ENCODE assay signal across 13 cellular contexts in the genomic region with DNA sequence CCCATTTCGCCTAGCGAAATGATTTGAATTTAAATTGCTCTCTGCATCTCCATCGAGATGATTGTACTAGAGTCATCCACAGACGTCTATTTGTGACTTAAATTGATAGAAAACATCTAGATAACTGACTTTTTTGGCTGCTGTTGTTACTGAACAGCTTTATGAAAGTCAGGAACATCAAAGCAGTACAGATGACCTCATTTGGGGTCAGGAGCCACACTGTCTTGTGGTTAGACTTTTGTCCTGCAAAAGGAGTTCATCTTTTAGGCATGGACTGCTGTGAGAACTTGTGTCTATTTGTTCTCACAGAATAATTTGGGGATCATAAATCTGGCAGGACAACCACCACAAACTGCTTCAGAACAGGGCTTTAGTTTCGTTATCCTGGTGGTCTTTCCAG. TPM values are rescaled to one million over a fixed set of nuclear protein-coding genes. Genes with fewer than 3 reads are reported as not detected.
DNase-seq lines count a peak whose midpoint lies in the region; ATAC-seq, FAIRE-seq and TF ChIP-seq lines count a peak whose summit lies in the region.
"Not testable (repeated sequence)": the region's sequence is repeated elsewhere in the genome, so short reads cannot be mapped to it uniquely, and the experiment has no call there.
"Had no signal": no experiment of that assay in that cellular context is flagged by ENCODE, and none has a peak within 500 bp of the region (broad histone marks: within the 10 kb centered on the region; RNA-seq: fewer than 3 reads in every experiment).

No MANE protein-coding gene starts in this region.

- H3K27me3 ChIP-seq in HepG2 (ENCODE audit: control insufficient read depth in 1 of 2, insufficient read depth in 2 of 2, low read length in 2 of 2) = not testable (repeated sequence)

- H3K4me2 ChIP-seq in HepG2 (ENCODE audit: low read depth, low read length) = not testable (repeated sequence)

- in situ Hi-C loops in HepG2 (cut with HindIII; ENCODE audit: extremely low pct_ligation_motif_present, low pct_unique_long_range_greater_than_20kb) = not testable (repeated sequence)

- ATAC-seq in GM18508 (IDR thresholded peaks at IDR 0.05; ENCODE audit: insufficient read depth, unreplicated experiment) (peak; percentile 27), GM19023 (IDR thresholded peaks at IDR 0.05; ENCODE audit: unreplicated experiment) (peak; percentile 26), GM19463 (IDR thresholded peaks at IDR 0.05; ENCODE audit: unreplicated experiment) (peak; percentile 34), GM21619 (IDR thresholded peaks at IDR 0.05; ENCODE audit: unreplicated experiment) (peak; percentile 27), HG02884 (IDR thresholded peaks at IDR 0.05; ENCODE audit: unreplicated experiment) (peak; percentile 33), HG03103 (IDR thresholded peaks at IDR 0.05; ENCODE audit: low read depth, unreplicated experiment) (peak; percentile 43), HG03460 (IDR thresholded peaks at IDR 0.05; ENCODE audit: unreplicated experiment) (peak; percentile 29)
- ATAC-seq in HepG2 = not testable (repeated sequence)

- not testable (repeated sequence) for BruUV-seq in HepG2 (replicated peaks; lab: Mats Ljungman, UMichigan)

- H4K20me1 ChIP-seq in HepG2 (ENCODE audit: insufficient read depth, low read length) = not testable (repeated sequence)

- H3K79me2 ChIP-seq in HepG2 (ENCODE audit: insufficient read depth, low read length) = not testable (repeated sequence)

- not testable (repeated sequence) for TF ChIP-seq POLR2A in HepG2 (IDR thresholded peaks at IDR 0.05; ENCODE audit: insufficient read depth in 1 of 2, low read depth in 2 of 2, low read length in 2 of 2)

- H3K27ac ChIP-seq in HepG2 (ENCODE audit: extremely low read length, insufficient read depth, low read length) = not testable (repeated sequence)

- H3K9me3 ChIP-seq in HepG2 (ENCODE audit: low read length) = not testable (repeated sequence)

- not testable (repeated sequence) for H3K4me3 ChIP-seq in HepG2 (replicated peaks in 1 of 3; ENCODE audit: insufficient read depth in 1 of 3, low read depth in 2 of 3, low read length in 3 of 3)

- H2AFZ ChIP-seq in HepG2 (ENCODE audit: low read length) = not testable (repeated sequence)

- peak; percentile 4 for FAIRE-seq in HepG2 (lab: Jason Lieb, UNC)

- TF ChIP-seq CTCF in HepG2 (CRISPR knock-in tag; IDR thresholded peaks at IDR 0.05) = not testable (repeated sequence)

- intact Hi-C loops in HepG2 (cut with micrococcal nuclease; ENCODE audit: unreplicated experiment) = not testable (repeated sequence)

- POLR2A ChIA-PET in HepG2 (lab: Yijun Ruan, JAX) = not testable (repeated sequence)

- not testable (repeated sequence) for H3K36me3 ChIP-seq in HepG2 (replicated peaks in 1 of 2; ENCODE audit: control insufficient read depth in 1 of 2, insufficient read depth in 2 of 2, low read length in 2 of 2)

- TF ChIP-seq EP300 in HepG2 (IDR thresholded peaks at IDR 0.05; ENCODE audit: low read depth in 2 of 2, low read length in 2 of 2); HepG2 (CRISPR knock-in tag; IDR thresholded peaks at IDR 0.05; ENCODE audit: borderline replicate concordance): not testable (repeated sequence)

- H3K9ac ChIP-seq in HepG2 (ENCODE audit: insufficient read depth, low read depth, low read length) = not testable (repeated sequence)

- CTCF ChIA-PET in HepG2 (lab: Yijun Ruan, JAX; ENCODE audit: low intra/inter-chr PET ratio, low total read pairs) = not testable (repeated sequence)

- not testable (repeated sequence) for H3K4me1 ChIP-seq in HepG2 (ENCODE audit: insufficient read depth, low read length)

- DNase-seq in HepG2 (ENCODE audit: low spot score) = not testable (repeated sequence)

- WGBS in HepG2 (ENCODE audit: low lambda C conversion rate) = no CpG with 5 or more reads among the region's 5 CpGs

- TF ChIP-seq RAD21 in HepG2 (CRISPR knock-in tag; IDR thresholded peaks at IDR 0.05) = not testable (repeated sequence)

RNA-seq across cellular contexts. Expression of gene OR2T11, which starts 4.8 kb away (rescaled TPM):
- not detected in 2 replicates for total RNA-seq in HepG2 (2016; rRNA removed; fragmentation: Illumina TruSeq; extraction: Trizol)
- not detected in 2 replicates for total RNA-seq in HepG2 (2016; cell fraction: cytosol; rRNA removed; fragmentation: Illumina TruSeq; extraction: Trizol; ENCODE audit: low read depth)
- not detected in 2 replicates for total RNA-seq in HepG2 (2016; cell fraction: insoluble cytoplasmic fraction; rRNA removed; fragmentation: Illumina TruSeq; extraction: Trizol)
- not detected in 2 replicates for total RNA-seq in HepG2 (2016; cell fraction: membrane; rRNA removed; fragmentation: Illumina TruSeq; extraction: Trizol)
- total RNA-seq in HepG2 (2016; cell fraction: nucleus; rRNA removed; fragmentation: Illumina TruSeq; extraction: Trizol) = not detected in 2 replicates
- polyA plus RNA-seq in HepG2 (2011; rRNA removed) = not detected in 2 replicates
- not detected in 2 replicates for polyA plus RNA-seq in HepG2 (2011; cell fraction: cytosol; rRNA removed)
- polyA plus RNA-seq in HepG2 (2011; cell fraction: nucleus; rRNA removed) = not detected in 2 replicates
- not detected in 2 replicates for polyA plus RNA-seq in HepG2 (2012)
- not detected in 2 replicates for polyA plus RNA-seq in HepG2 (2016; cell fraction: cytosol; fragmentation: Illumina TruSeq; extraction: Trizol; ENCODE audit: low read depth)
- not detected in 2 replicates for polyA plus RNA-seq in HepG2 (2016; cell fraction: insoluble cytoplasmic fraction; fragmentation: Illumina TruSeq; extraction: Trizol; ENCODE audit: low read depth)
- not detected in 2 replicates for polyA plus RNA-seq in HepG2 (2016; cell fraction: membrane; fragmentation: Illumina TruSeq; extraction: Trizol; ENCODE audit: low read depth)
- polyA plus RNA-seq in HepG2 (2016; cell fraction: nucleus; fragmentation: Illumina TruSeq; extraction: Trizol; ENCODE audit: insufficient read depth, low read depth) = not detected in 2 replicates
- not detected in 2 replicates for polyA minus RNA-seq in HepG2 (2011; rRNA and poly(A)+ RNA removed; ENCODE audit: low replicate concordance)
- not detected in 2 replicates for polyA minus RNA-seq in HepG2 (2011; cell fraction: cytosol; rRNA and poly(A)+ RNA removed)
- polyA minus RNA-seq in HepG2 (2011; cell fraction: nucleus; rRNA and poly(A)+ RNA removed) = not detected in 2 replicates
- total RNA-seq: CD4-positive, CD25-positive, alpha-beta regulatory T cell; H1; K562; Right ventricle myocardium inferior; T-cell had no signal
- polyA plus RNA-seq: CD4-positive, CD25-positive, alpha-beta regulatory T cell; H1; K562 had no signal

RNA-seq across cellular contexts. Expression of gene OR2T35, which starts 5.4 kb away (rescaled TPM):
- total RNA-seq in HepG2 (2016; rRNA removed; fragmentation: Illumina TruSeq; extraction: Trizol) = not detected in 2 replicates
- not detected in 2 replicates for total RNA-seq in HepG2 (2016; cell fraction: cytosol; rRNA removed; fragmentation: Illumina TruSeq; extraction: Trizol; ENCODE audit: low read depth)
- not detected in 2 replicates for total RNA-seq in HepG2 (2016; cell fraction: insoluble cytoplasmic fraction; rRNA removed; fragmentation: Illumina TruSeq; extraction: Trizol)
- total RNA-seq in HepG2 (2016; cell fraction: membrane; rRNA removed; fragmentation: Illumina TruSeq; extraction: Trizol) = not detected in 2 replicates
- not detected in 2 replicates for total RNA-seq in HepG2 (2016; cell fraction: nucleus; rRNA removed; fragmentation: Illumina TruSeq; extraction: Trizol)
- polyA plus RNA-seq in HepG2 (2011; rRNA removed) = not detected in 2 replicates
- polyA plus RNA-seq in HepG2 (2011; cell fraction: cytosol; rRNA removed) = not detected in 2 replicates
- not detected in 2 replicates for polyA plus RNA-seq in HepG2 (2011; cell fraction: nucleus; rRNA removed)
- not detected in 2 replicates for polyA plus RNA-seq in HepG2 (2012)
- polyA plus RNA-seq in HepG2 (2016; cell fraction: cytosol; fragmentation: Illumina TruSeq; extraction: Trizol; ENCODE audit: low read depth) = not detected in 2 replicates
- not detected in 2 replicates for polyA plus RNA-seq in HepG2 (2016; cell fraction: insoluble cytoplasmic fraction; fragmentation: Illumina TruSeq; extraction: Trizol; ENCODE audit: low read depth)
- not detected in 2 replicates for polyA plus RNA-seq in HepG2 (2016; cell fraction: membrane; fragmentation: Illumina TruSeq; extraction: Trizol; ENCODE audit: low read depth)
- polyA plus RNA-seq in HepG2 (2016; cell fraction: nucleus; fragmentation: Illumina TruSeq; extraction: Trizol; ENCODE audit: insufficient read depth, low read depth) = not detected in 2 replicates
- polyA minus RNA-seq in HepG2 (2011; rRNA and poly(A)+ RNA removed; ENCODE audit: low replicate concordance) = not detected in 2 replicates
- polyA minus RNA-seq in HepG2 (2011; cell fraction: cytosol; rRNA and poly(A)+ RNA removed) = not detected in 2 replicates
- polyA minus RNA-seq in HepG2 (2011; cell fraction: nucleus; rRNA and poly(A)+ RNA removed) = not detected in 2 replicates
- total RNA-seq: CD4-positive, CD25-positive, alpha-beta regulatory T cell; H1; K562; Right ventricle myocardium inferior; T-cell had no signal
- polyA plus RNA-seq: CD4-positive, CD25-positive, alpha-beta regulatory T cell; H1; K562 had no signal

RNA-seq across cellular contexts. Expression of gene OR2T27, which starts 15.7 kb away (rescaled TPM):
- not detected in 2 replicates for total RNA-seq in HepG2 (2016; rRNA removed; fragmentation: Illumina TruSeq; extraction: Trizol)
- total RNA-seq in HepG2 (2016; cell fraction: cytosol; rRNA removed; fragmentation: Illumina TruSeq; extraction: Trizol; ENCODE audit: low read depth) = not detected in 2 replicates
- not detected in 2 replicates for total RNA-seq in HepG2 (2016; cell fraction: insoluble cytoplasmic fraction; rRNA removed; fragmentation: Illumina TruSeq; extraction: Trizol)
- not detected in 2 replicates for total RNA-seq in HepG2 (2016; cell fraction: membrane; rRNA removed; fragmentation: Illumina TruSeq; extraction: Trizol)
- not detected in 2 replicates for total RNA-seq in HepG2 (2016; cell fraction: nucleus; rRNA removed; fragmentation: Illumina TruSeq; extraction: Trizol)
- not detected in 2 replicates for polyA plus RNA-seq in HepG2 (2011; rRNA removed)
- not detected in 2 replicates for polyA plus RNA-seq in HepG2 (2011; cell fraction: cytosol; rRNA removed)
- polyA plus RNA-seq in HepG2 (2011; cell fraction: nucleus; rRNA removed) = not detected in 2 replicates
- polyA plus RNA-seq in HepG2 (2012) = not detected in 2 replicates
- not detected in 2 replicates for polyA plus RNA-seq in HepG2 (2016; cell fraction: cytosol; fragmentation: Illumina TruSeq; extraction: Trizol; ENCODE audit: low read depth)
- polyA plus RNA-seq in HepG2 (2016; cell fraction: insoluble cytoplasmic fraction; fragmentation: Illumina TruSeq; extraction: Trizol; ENCODE audit: low read depth) = not detected in 2 replicates
- not detected in 2 replicates for polyA plus RNA-seq in HepG2 (2016; cell fraction: membrane; fragmentation: Illumina TruSeq; extraction: Trizol; ENCODE audit: low read depth)
- polyA plus RNA-seq in HepG2 (2016; cell fraction: nucleus; fragmentation: Illumina TruSeq; extraction: Trizol; ENCODE audit: insufficient read depth, low read depth) = not detected in 2 replicates
- polyA minus RNA-seq in HepG2 (2011; rRNA and poly(A)+ RNA removed; ENCODE audit: low replicate concordance) = not detected in 2 replicates
- not detected in 2 replicates for polyA minus RNA-seq in HepG2 (2011; cell fraction: cytosol; rRNA and poly(A)+ RNA removed)
- not detected in 2 replicates for polyA minus RNA-seq in HepG2 (2011; cell fraction: nucleus; rRNA and poly(A)+ RNA removed)
- total RNA-seq: CD4-positive, CD25-positive, alpha-beta regulatory T cell; H1; K562; Right ventricle myocardium inferior; T-cell had no signal
- polyA plus RNA-seq: CD4-positive, CD25-positive, alpha-beta regulatory T cell; H1; K562 had no signal

RNA-seq across cellular contexts. Expression of gene OR2T10, which starts 42.2 kb away (rescaled TPM):
- not detected in 2 replicates for total RNA-seq in HepG2 (2016; rRNA removed; fragmentation: Illumina TruSeq; extraction: Trizol)
- total RNA-seq in HepG2 (2016; cell fraction: cytosol; rRNA removed; fragmentation: Illumina TruSeq; extraction: Trizol; ENCODE audit: low read depth) = not detected in 2 replicates
- total RNA-seq in HepG2 (2016; cell fraction: insoluble cytoplasmic fraction; rRNA removed; fragmentation: Illumina TruSeq; extraction: Trizol) = not detected in 2 replicates
- total RNA-seq in HepG2 (2016; cell fraction: membrane; rRNA removed; fragmentation: Illumina TruSeq; extraction: Trizol) = not detected in 2 replicates
- total RNA-seq in HepG2 (2016; cell fraction: nucleus; rRNA removed; fragmentation: Illumina TruSeq; extraction: Trizol) = not detected in 2 replicates
- polyA plus RNA-seq in HepG2 (2011; rRNA removed) = not detected in 2 replicates
- not detected in 2 replicates for polyA plus RNA-seq in HepG2 (2011; cell fraction: cytosol; rRNA removed)
- not detected in 2 replicates for polyA plus RNA-seq in HepG2 (2011; cell fraction: nucleus; rRNA removed)
- polyA plus RNA-seq in HepG2 (2012) = not detected in 2 replicates
- polyA plus RNA-seq in HepG2 (2016; cell fraction: cytosol; fragmentation: Illumina TruSeq; extraction: Trizol; ENCODE audit: low read depth) = not detected in 2 replicates
- polyA plus RNA-seq in HepG2 (2016; cell fraction: insoluble cytoplasmic fraction; fragmentation: Illumina TruSeq; extraction: Trizol; ENCODE audit: low read depth) = not detected in 2 replicates
- not detected in 2 replicates for polyA plus RNA-seq in HepG2 (2016; cell fraction: membrane; fragmentation: Illumina TruSeq; extraction: Trizol; ENCODE audit: low read depth)
- not detected in 2 replicates for polyA plus RNA-seq in HepG2 (2016; cell fraction: nucleus; fragmentation: Illumina TruSeq; extraction: Trizol; ENCODE audit: insufficient read depth, low read depth)
- polyA minus RNA-seq in HepG2 (2011; rRNA and poly(A)+ RNA removed; ENCODE audit: low replicate concordance) = not detected in 2 replicates
- polyA minus RNA-seq in HepG2 (2011; cell fraction: cytosol; rRNA and poly(A)+ RNA removed) = not detected in 2 replicates
- not detected in 2 replicates for polyA minus RNA-seq in HepG2 (2011; cell fraction: nucleus; rRNA and poly(A)+ RNA removed)
- total RNA-seq: CD4-positive, CD25-positive, alpha-beta regulatory T cell; H1; K562; Right ventricle myocardium inferior; T-cell had no signal
- polyA plus RNA-seq: CD4-positive, CD25-positive, alpha-beta regulatory T cell; H1; K562 had no signal
